Comparison of ENCODE assay signal across 34 cellular contexts in the genomic region with DNA sequence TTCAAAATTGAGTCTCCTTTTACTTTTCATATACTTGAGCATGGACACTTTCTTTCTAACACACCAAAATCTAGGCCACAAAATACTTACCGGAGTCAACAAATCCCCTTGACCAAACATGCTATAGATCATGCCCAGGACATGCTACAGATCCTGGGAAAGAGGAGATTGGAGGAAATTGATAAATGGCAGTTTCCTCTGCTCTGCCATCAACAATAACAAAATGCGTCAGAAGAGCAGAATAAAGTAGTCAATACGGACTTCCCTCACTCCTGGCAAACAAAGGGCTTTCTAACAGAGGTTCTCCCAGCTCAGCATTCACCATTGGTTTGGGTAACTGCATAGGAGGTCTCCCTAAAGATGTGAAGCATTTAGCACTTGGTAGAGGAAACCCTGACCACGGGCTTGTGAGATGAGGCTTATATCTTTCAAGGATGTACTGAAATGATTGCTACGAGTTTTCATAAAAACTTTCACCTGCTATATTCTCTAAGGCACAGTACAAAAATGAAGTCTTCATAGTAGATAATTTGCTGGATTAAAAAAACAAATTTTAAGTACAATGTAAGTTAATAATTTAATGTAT.
"Had no signal": no experiment of that assay in that cellular context is flagged by ENCODE, and none has a peak within 500 bp of the region (broad histone marks: within the 10 kb centered on the region; RNA-seq: fewer than 3 reads in every experiment).

No MANE protein-coding gene starts in this region.

- H3K9me3 ChIP-seq: ascending aorta had no signal

- H3K27me3 ChIP-seq: ascending aorta had no signal

- FAIRE-seq: bronchial epithelial cell, TTC549 had no signal

- H3K4me3 Mint-ChIP-seq: activated B cell treated with CpG ODN at 0.5 μM for 24 hours; activated CD4-positive, alpha-beta memory T cell treated with anti-CD3 and anti-CD28 coated beads for 36 hours; activated CD4-positive, alpha-beta T cell treated with anti-CD3 and anti-CD28 coated beads, Interleukin-2, amount 10 ng/mL, durations not matched to agents 7 days and 5 days; activated CD8-positive, alpha-beta T cell treated with anti-CD3 and anti-CD28 coated beads for 36 hours; activated naive CD4-positive, alpha-beta T cell treated with anti-CD3 and anti-CD28 coated beads, Interleukin-2, amount 10 ng/mL, durations not matched to agents 7 days and 5 days; activated naive CD4-positive, alpha-beta T cell treated with anti-CD3 and anti-CD28 coated beads, Interleukin-2, amount 50 U/mL, for 24 hours; activated naive CD8-positive, alpha-beta T cell; activated naive CD8-positive, alpha-beta T cell treated with anti-CD3 and anti-CD28 coated beads, Interleukin-2, amount 10 ng/mL, durations not matched to agents 7 days and 5 days; activated naive CD8-positive, alpha-beta T cell treated with anti-CD3 and anti-CD28 coated beads, Interleukin-2, amount 50 U/mL, for 24 hours; activated T-cell treated with anti-CD3 and anti-CD28 coated beads, Interleukin-2, amount 50 U/mL, for 4 hours; activated T-helper 1 cell treated with anti-CD3 and anti-CD28 coated beads, Interleukin-12 subunit alpha, Interleukin-12 subunit beta, Interleukin-2, Interleukin-4 antibody, amounts not matched to agents 30 ng/mL and 10 ng/mL and 1 ng/mL, durations not matched to agents 14 hours and 24 hours and 36 hours; brain; central memory CD8-positive, alpha-beta T cell; T-helper 1 cell treated with Interleukin-12 subunit alpha and Interleukin-12 subunit beta and Interleukin-4 antibody, amounts not matched to agents 30 μg/mL and 1 μg/mL, for 36 hours; T-helper 2 cell treated with Interferon-gamma antibody and Interleukin-4, amounts not matched to agents 5 μg/mL and 100 μg/mL, for 36 hours had no signal

- H3K36me3 Mint-ChIP-seq: activated naive CD4-positive, alpha-beta T cell treated with anti-CD3 and anti-CD28 coated beads, Interleukin-2, amount 10 ng/mL, durations not matched to agents 7 days and 5 days; activated naive CD8-positive, alpha-beta T cell treated with anti-CD3 and anti-CD28 coated beads, Interleukin-2, amount 10 ng/mL, durations not matched to agents 7 days and 5 days; brain had no signal

- H3K4me3 ChIP-seq: ascending aorta, cardiac muscle cell had no signal

- H3K36me3 ChIP-seq: ascending aorta, cardiac muscle cell had no signal

- H3K27ac ChIP-seq: ascending aorta, cardiac muscle cell, VCaP had no signal

- DNase-seq: activated B cell treated with CpG ODN at 0.5 μM for 24 hours; activated CD4-positive, alpha-beta memory T cell treated with anti-CD3 and anti-CD28 coated beads for 36 hours; activated CD4-positive, alpha-beta T cell treated with anti-CD3 and anti-CD28 coated beads for 48 hours; activated CD4-positive, alpha-beta T cell treated with anti-CD3 and anti-CD28 coated beads, Interleukin-2, amount 10 ng/mL, durations not matched to agents 7 days and 5 days; activated CD4-positive, alpha-beta T cell treated with anti-CD3 and anti-CD28 coated beads, Interleukin-2, amount 50 U/mL, for 4 hours; activated CD4-positive, CD25-positive, alpha-beta regulatory T cell treated with anti-CD3 and anti-CD28 coated beads, Interleukin-2, amount 50 U/mL, for 72 hours; activated CD8-positive, alpha-beta memory T cell treated with anti-CD3 and anti-CD28 coated beads, Interleukin-2, amount 50 U/mL, for 4 hours; activated CD8-positive, alpha-beta T cell treated with anti-CD3 and anti-CD28 coated beads for 36 hours; activated effector memory CD4-positive, alpha-beta T cell treated with Interleukin-2 at 50 U/mL for 16 hours; activated gamma-delta T cell; activated naive CD4-positive, alpha-beta T cell treated with anti-CD3 and anti-CD28 coated beads, Interleukin-2, amount 10 ng/mL, durations not matched to agents 7 days and 5 days; activated naive CD8-positive, alpha-beta T cell treated with anti-CD3 and anti-CD28 coated beads, Interleukin-2, amount 10 ng/mL, durations not matched to agents 7 days and 5 days; activated naive CD8-positive, alpha-beta T cell treated with anti-CD3 and anti-CD28 coated beads, Interleukin-2, amount 50 U/mL, for 24 hours; activated T-cell treated with anti-CD3 and anti-CD28 coated beads for 4 hours; activated T-cell treated with anti-CD3 and anti-CD28 coated beads, Interleukin-2, amount 50 U/mL, for 1 hour; activated T-cell treated with anti-CD3 and anti-CD28 coated beads, Interleukin-2, amount 50 U/mL, for 4 hours; amygdala; anterior cingulate cortex; caudate nucleus; cerebellar nuclear complex; SW 1271; T-helper 9 cell had no signal

- H3K27ac Mint-ChIP-seq: activated B cell treated with CpG ODN at 0.5 μM for 24 hours; activated CD4-positive, alpha-beta memory T cell treated with anti-CD3 and anti-CD28 coated beads for 36 hours; activated CD4-positive, alpha-beta T cell treated with anti-CD3 and anti-CD28 coated beads, Interleukin-2, amount 10 ng/mL, durations not matched to agents 7 days and 5 days; activated CD8-positive, alpha-beta T cell treated with anti-CD3 and anti-CD28 coated beads for 36 hours; activated naive CD4-positive, alpha-beta T cell treated with anti-CD3 and anti-CD28 coated beads, Interleukin-2, amount 10 ng/mL, durations not matched to agents 7 days and 5 days; activated naive CD4-positive, alpha-beta T cell treated with anti-CD3 and anti-CD28 coated beads, Interleukin-2, amount 50 U/mL, for 24 hours; activated naive CD8-positive, alpha-beta T cell; activated naive CD8-positive, alpha-beta T cell treated with anti-CD3 and anti-CD28 coated beads, Interleukin-2, amount 10 ng/mL, durations not matched to agents 7 days and 5 days; activated naive CD8-positive, alpha-beta T cell treated with anti-CD3 and anti-CD28 coated beads, Interleukin-2, amount 50 U/mL, for 24 hours; activated T-helper 1 cell treated with anti-CD3 and anti-CD28 coated beads, Interleukin-12 subunit alpha, Interleukin-12 subunit beta, Interleukin-2, Interleukin-4 antibody, amounts not matched to agents 30 ng/mL and 10 ng/mL and 1 ng/mL, durations not matched to agents 14 hours and 24 hours and 36 hours; brain; T-helper 1 cell treated with Interleukin-12 subunit alpha and Interleukin-12 subunit beta and Interleukin-4 antibody, amounts not matched to agents 30 μg/mL and 1 μg/mL, for 36 hours; T-helper 2 cell treated with Interferon-gamma antibody and Interleukin-4, amounts not matched to agents 5 μg/mL and 100 μg/mL, for 36 hours had no signal

- H3K9me3 Mint-ChIP-seq: activated B cell treated with CpG ODN at 0.5 μM for 24 hours had no signal

- ATAC-seq: activated CD8-positive, alpha-beta T cell treated with anti-CD3 and anti-CD28 coated beads for 36 hours; activated naive CD8-positive, alpha-beta T cell treated with anti-CD3 and anti-CD28 coated beads, Interleukin-2, amount 50 U/mL, for 24 hours; activated T-cell treated with anti-CD3 and anti-CD28 coated beads, Interleukin-2, amount 50 U/mL, for 4 hours had no signal

- H3K27me3 Mint-ChIP-seq: activated B cell treated with CpG ODN at 0.5 μM for 24 hours; activated CD4-positive, alpha-beta T cell treated with anti-CD3 and anti-CD28 coated beads, Interleukin-2, amount 10 ng/mL, durations not matched to agents 7 days and 5 days; activated naive CD4-positive, alpha-beta T cell treated with anti-CD3 and anti-CD28 coated beads, Interleukin-2, amount 10 ng/mL, durations not matched to agents 7 days and 5 days; activated naive CD4-positive, alpha-beta T cell treated with anti-CD3 and anti-CD28 coated beads, Interleukin-2, amount 50 U/mL, for 24 hours; activated naive CD8-positive, alpha-beta T cell treated with anti-CD3 and anti-CD28 coated beads, Interleukin-2, amount 10 ng/mL, durations not matched to agents 7 days and 5 days had no signal

- H3K4me1 Mint-ChIP-seq: activated B cell treated with CpG ODN at 0.5 μM for 24 hours; activated naive CD4-positive, alpha-beta T cell treated with anti-CD3 and anti-CD28 coated beads, Interleukin-2, amount 10 ng/mL, durations not matched to agents 7 days and 5 days; activated naive CD8-positive, alpha-beta T cell treated with anti-CD3 and anti-CD28 coated beads, Interleukin-2, amount 10 ng/mL, durations not matched to agents 7 days and 5 days; brain; central memory CD8-positive, alpha-beta T cell had no signal
